In genomic region chr19:7636691-7637373, GRCh38 we compare ENCODE assay signal across 8 cellular contexts. TPM values are rescaled to one million over a fixed set of nuclear protein-coding genes. Genes with fewer than 3 reads are reported as not detected.
DNase-seq lines count a peak whose midpoint lies in the region; ATAC-seq and TF ChIP-seq lines count a peak whose summit lies in the region.

Gene STXBP2, plus strand, starts transcription at chr19:7637110. Its CDS starts 40 bp downstream, at chr19:7637150.

- 4 to 7% (median 6%) methylated on average over 57 to 61 of the region's 61 CpGs for WGBS in adipose tissue, 3 donors
- WGBS in iPS DF 6.9 (ENCODE audit: insufficient coverage, insufficient read length), result no CpG with 5 or more reads among the region's 61 CpGs

- H3K27ac Mint-ChIP-seq in CD4-positive, alpha-beta T cell, result peak within 1 kb of the TSS; percentile 90
- peak within 1 kb of the TSS; percentile 83 for H3K27ac Mint-ChIP-seq in T-helper 17 cell

- H3K79me2 ChIP-seq in MM.1S (ENCODE audit: low read length), result peaks cover 19% of the 10 kb centered on the region

- H3K27me3 Mint-ChIP-seq in CD4-positive, alpha-beta T cell, result no peaks in the 10 kb centered on the region
- no peaks in the 10 kb centered on the region for H3K27me3 Mint-ChIP-seq in T-helper 17 cell

- no peaks in the 10 kb centered on the region for H4K20me1 ChIP-seq in MM.1S (ENCODE audit: insufficient read depth, low read length)

- peak; percentile 90 to 97 (median 94) for DNase-seq in CD4-positive, alpha-beta T cell
- peak; percentile 99 for DNase-seq in GM20000 (ENCODE audit: low spot score)
- DNase-seq in MM.1S, result peak; percentile 90
- DNase-seq in T-helper 17 cell, result peak; percentile 92 to 96 (median 95)
- no peak for DNase-seq in iPS DF 6.9 (ENCODE audit: low read depth, low spot score)
- DNase-seq in stimulated activated CD4-positive, alpha-beta T cell treated with anti-CD3 and anti-CD28 coated beads, Interleukin-12 subunit alpha, Interleukin-12 subunit beta, amount 100 ng/mL, for 4 hours, result peak; percentile 92

- peaks cover 36% of the 10 kb centered on the region for H3K4me1 Mint-ChIP-seq in CD4-positive, alpha-beta T cell (ENCODE audit: low read depth)
- peaks cover 16% of the 10 kb centered on the region for H3K4me1 Mint-ChIP-seq in T-helper 17 cell

- no peaks in the 10 kb centered on the region for H3K9me3 ChIP-seq in CD4-positive, alpha-beta T cell (ENCODE audit: control insufficient read depth, low read length)
- H3K9me3 ChIP-seq in MM.1S (replicated peaks; ENCODE audit: insufficient read depth, low read length), result no peaks in the 10 kb centered on the region
- no peaks in the 10 kb centered on the region for H3K9me3 ChIP-seq in T-helper 17 cell (ENCODE audit: control insufficient read depth, low read length, poor library complexity, severe bottlenecking)
- H3K9me3 ChIP-seq in iPS DF 6.9 (ENCODE audit: control insufficient read depth, insufficient read depth, low read length), result no peaks in the 10 kb centered on the region

- H3K27me3 ChIP-seq in CD4-positive, alpha-beta T cell (ENCODE audit: control insufficient read depth, insufficient read depth, low read length), result no peaks in the 10 kb centered on the region
- H3K27me3 ChIP-seq in MM.1S (replicated peaks; ENCODE audit: insufficient read depth, low read length) (no peaks in the 10 kb centered on the region), iPS DF 6.9 (ENCODE audit: control insufficient read depth, insufficient read depth, low read length) (no peaks in the 10 kb centered on the region; the same call in none of the 2 replicates)

- CTCF ChIA-PET in CD4-positive, alpha-beta T cell (lab: Charles Lee), result interaction anchor here (1.5 kb wide), 3 partner anchors 15 to 68 kb away, joined by 7 read pairs; partner anchors contain the start of gene TRAPPC5

- POLR2A ChIA-PET in CD4-positive, alpha-beta T cell (lab: Charles Lee), result interaction anchor here (1.1 to 1.7 kb wide), 2 partner anchors 13 to 15 kb away, joined by 4 to 5 read pairs; no protein-coding TSS in a partner anchor

- no peaks in the 10 kb centered on the region for H3K9me2 ChIP-seq in MM.1S (replicated peaks; ENCODE audit: insufficient read depth, low read length)

- H3F3A ChIP-seq in MM.1S (ENCODE audit: insufficient read depth, low read length), result no peaks in the 10 kb centered on the region

- H3K4me3 ChIP-seq in MM.1S (ENCODE audit: low read length) (peak within 1 kb of the TSS; percentile 90), iPS DF 6.9 (ENCODE audit: low read length) (peak within 1 kb of the TSS; percentile 62; the same call in 1 of the 2 replicates)

- no peaks in the 10 kb centered on the region for H3K36me3 ChIP-seq in MM.1S (replicated peaks; ENCODE audit: insufficient read depth, low read length)
- H3K36me3 ChIP-seq in iPS DF 6.9 (ENCODE audit: control insufficient read depth, insufficient read depth, low read length), result peaks cover 3% of the 10 kb centered on the region; the same call in 1 of the 2 replicates

- intact Hi-C loops in CD4-positive, alpha-beta T cell (cut with DNase I, micrococcal nuclease), result loop anchor here in 1 of 2 experiments (5.0 kb wide), 1 partner anchor 290 kb away; the partner anchor contains the start of gene CTXN1

- H3K9me3 Mint-ChIP-seq in CD4-positive, alpha-beta T cell, result no peaks in the 10 kb centered on the region

- H2AFZ ChIP-seq in MM.1S (ENCODE audit: low read length), result peak within 1 kb of the TSS; percentile 88

- peak within 1 kb of the TSS; percentile 90 for H3K4me3 Mint-ChIP-seq in CD4-positive, alpha-beta T cell
- H3K4me3 Mint-ChIP-seq in T-helper 17 cell, result peak within 1 kb of the TSS; percentile 87

- peaks cover 27% of the 10 kb centered on the region for H3K36me3 Mint-ChIP-seq in CD4-positive, alpha-beta T cell (ENCODE audit: low read depth)
- peaks cover 6% of the 10 kb centered on the region for H3K36me3 Mint-ChIP-seq in T-helper 17 cell (ENCODE audit: low read depth)

- peaks cover 3% of the 10 kb centered on the region for H3K4me1 ChIP-seq in MM.1S (ENCODE audit: low read length)
- H3K4me1 ChIP-seq in iPS DF 6.9 (ENCODE audit: control insufficient read depth, insufficient read depth, low read length), result peaks cover 2% of the 10 kb centered on the region

- H3K27ac ChIP-seq in CD4-positive, alpha-beta T cell (ENCODE audit: low read depth, low read length), result peak within 1 kb of the TSS; percentile 76
- no peak within 1 kb of the TSS for H3K27ac ChIP-seq in MM.1S (ENCODE audit: low read length)
- peak within 1 kb of the TSS; percentile 62 for H3K27ac ChIP-seq in adipose tissue (ENCODE audit: low read depth, low read length)
- no peak within 1 kb of the TSS for H3K27ac ChIP-seq in iPS DF 6.9 (ENCODE audit: low read length)

- H3K4me2 ChIP-seq in MM.1S (ENCODE audit: low read depth, low read length), result peak within 1 kb of the TSS; percentile 91

- H3K9ac ChIP-seq in MM.1S (ENCODE audit: low read length), result peak within 1 kb of the TSS; percentile 85

- TF ChIP-seq CTCF in CD4-positive, alpha-beta T cell (IDR thresholded peaks at IDR 0.05), result no peak
- TF ChIP-seq CTCF in GM20000 (IDR thresholded peaks at IDR 0.05; ENCODE audit: extremely low read depth, missing control alignments), result no peak
- TF ChIP-seq CTCF in MM.1S (IDR thresholded peaks at IDR 0.05; ENCODE audit: low read length), result peak; percentile 15; the same call in 1 of the 2 replicates

- peak; percentile 97 for ATAC-seq in CD4-positive, alpha-beta T cell (ENCODE audit: poor library complexity)
- ATAC-seq in T-helper 17 cell, result peak; percentile 97
- no peak for ATAC-seq in GM21529 (IDR thresholded peaks at IDR 0.05; ENCODE audit: unreplicated experiment)

RNA-seq across cellular contexts. Expression of gene STXBP2, which starts in this region (rescaled TPM):
- total RNA-seq in CD4-positive, alpha-beta T cell, result 100 to 1,000 TPM; 234 to 241 TPM
- 100 to 1,000 TPM; 256 to 274 TPM for total RNA-seq in T-helper 17 cell
- polyA plus RNA-seq in adipose tissue, result 100 to 1,000 TPM in 1 of 3 donors, 10 to 100 TPM in 2; 43.6 to 114 (median 83.1) TPM

Comparison
In these comparisons a context has a peak if more than half of its experiments do, and no peak if none do; other contexts are left out.
1. H3K27ac ChIP-seq: peak in CD4-positive, alpha-beta T cell (single experiment) and adipose tissue (single experiment); none in MM.1S (single experiment) and iPS DF 6.9 (single experiment).